In the genomic region with DNA sequence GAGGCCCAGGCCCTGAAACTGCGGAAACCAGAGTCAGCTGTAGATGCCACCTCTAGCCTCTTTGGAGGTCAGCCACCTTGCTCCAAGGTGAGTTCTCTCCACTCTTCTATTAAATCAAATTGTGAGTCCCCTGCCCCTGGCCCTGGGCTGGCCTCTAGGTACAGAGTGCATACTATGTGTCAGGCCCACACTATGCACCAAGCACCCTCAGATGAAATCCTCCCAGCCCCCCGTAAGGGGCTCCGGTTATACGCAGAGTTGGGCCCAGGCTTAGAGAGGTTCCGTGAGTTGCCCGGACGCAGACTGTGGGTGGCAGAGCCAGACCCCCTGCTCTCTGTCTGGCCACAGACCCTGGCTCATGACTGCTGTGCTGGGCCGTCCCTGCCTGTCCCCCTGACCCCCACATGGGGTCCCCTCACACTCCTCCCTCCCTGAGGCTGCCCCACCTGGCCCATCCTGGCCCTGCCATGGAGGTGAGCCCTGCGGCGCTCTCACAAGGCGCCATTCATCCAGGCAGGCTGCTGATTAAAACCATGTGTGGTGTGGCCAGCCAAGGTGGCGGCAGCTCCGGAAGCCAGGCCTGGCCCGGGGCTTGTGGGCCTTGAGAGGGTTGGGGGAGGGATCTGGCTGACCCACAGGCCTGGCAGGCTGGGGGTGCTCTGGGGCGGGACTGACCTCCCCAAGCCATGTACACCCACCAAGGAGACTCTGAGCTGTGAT, we compare ENCODE assay signal across 1 cellular context.
TF ChIP-seq lines count a peak whose summit lies in the region.

No MANE protein-coding gene starts in this region.

TF ChIP-seq in SK-N-SH treated with all-trans-retinoic acid at 6 μM for 48 hours, 23 proteins besides CTCF, POLR2A, EP300 and RAD21 (continued from another document):
- peak; percentile 14; the same call in 1 of the 2 replicates for TF ChIP-seq ZFP30 (CRISPR knock-in tag; IDR thresholded peaks at IDR 0.05)
- peak; percentile 9; the same call in 1 of the 2 replicates for TF ChIP-seq CREB5 (CRISPR knock-in tag; IDR thresholded peaks at IDR 0.05; ENCODE audit: low read depth)
- TF ChIP-seq, protein P1, sequence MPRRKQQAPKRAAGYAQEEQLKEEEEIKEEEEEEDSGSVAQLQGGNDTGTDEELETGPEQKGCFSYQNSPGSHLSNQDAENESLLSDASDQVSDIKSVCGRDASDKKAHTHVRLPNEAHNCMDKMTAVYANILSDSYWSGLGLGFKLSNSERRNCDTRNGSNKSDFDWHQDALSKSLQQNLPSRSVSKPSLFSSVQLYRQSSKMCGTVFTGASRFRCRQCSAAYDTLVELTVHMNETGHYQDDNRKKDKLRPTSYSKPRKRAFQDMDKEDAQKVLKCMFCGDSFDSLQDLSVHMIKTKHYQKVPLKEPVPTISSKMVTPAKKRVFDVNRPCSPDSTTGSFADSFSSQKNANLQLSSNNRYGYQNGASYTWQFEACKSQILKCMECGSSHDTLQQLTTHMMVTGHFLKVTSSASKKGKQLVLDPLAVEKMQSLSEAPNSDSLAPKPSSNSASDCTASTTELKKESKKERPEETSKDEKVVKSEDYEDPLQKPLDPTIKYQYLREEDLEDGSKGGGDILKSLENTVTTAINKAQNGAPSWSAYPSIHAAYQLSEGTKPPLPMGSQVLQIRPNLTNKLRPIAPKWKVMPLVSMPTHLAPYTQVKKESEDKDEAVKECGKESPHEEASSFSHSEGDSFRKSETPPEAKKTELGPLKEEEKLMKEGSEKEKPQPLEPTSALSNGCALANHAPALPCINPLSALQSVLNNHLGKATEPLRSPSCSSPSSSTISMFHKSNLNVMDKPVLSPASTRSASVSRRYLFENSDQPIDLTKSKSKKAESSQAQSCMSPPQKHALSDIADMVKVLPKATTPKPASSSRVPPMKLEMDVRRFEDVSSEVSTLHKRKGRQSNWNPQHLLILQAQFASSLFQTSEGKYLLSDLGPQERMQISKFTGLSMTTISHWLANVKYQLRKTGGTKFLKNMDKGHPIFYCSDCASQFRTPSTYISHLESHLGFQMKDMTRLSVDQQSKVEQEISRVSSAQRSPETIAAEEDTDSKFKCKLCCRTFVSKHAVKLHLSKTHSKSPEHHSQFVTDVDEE (CRISPR knock-in tag; IDR thresholded peaks at IDR 0.05) = peak; percentile 85
- no peak for TF ChIP-seq ESRRG (CRISPR knock-in tag; IDR thresholded peaks at IDR 0.05)
- no peak for TF ChIP-seq RARB (CRISPR knock-in tag; IDR thresholded peaks at IDR 0.05)
- TF ChIP-seq ZNF70 (CRISPR knock-in tag; IDR thresholded peaks at IDR 0.05) = peak; percentile 53; the same call in 1 of the 2 replicates
- TF ChIP-seq ZC3H10 (CRISPR knock-in tag; IDR thresholded peaks at IDR 0.05) = no peak
- TF ChIP-seq SNAI2 (CRISPR knock-in tag; IDR thresholded peaks at IDR 0.05) = no peak
- TF ChIP-seq TCF4 (CRISPR knock-in tag; IDR thresholded peaks at IDR 0.05; ENCODE audit: borderline replicate concordance) = peak; percentile 96
- TF ChIP-seq, protein P2, sequence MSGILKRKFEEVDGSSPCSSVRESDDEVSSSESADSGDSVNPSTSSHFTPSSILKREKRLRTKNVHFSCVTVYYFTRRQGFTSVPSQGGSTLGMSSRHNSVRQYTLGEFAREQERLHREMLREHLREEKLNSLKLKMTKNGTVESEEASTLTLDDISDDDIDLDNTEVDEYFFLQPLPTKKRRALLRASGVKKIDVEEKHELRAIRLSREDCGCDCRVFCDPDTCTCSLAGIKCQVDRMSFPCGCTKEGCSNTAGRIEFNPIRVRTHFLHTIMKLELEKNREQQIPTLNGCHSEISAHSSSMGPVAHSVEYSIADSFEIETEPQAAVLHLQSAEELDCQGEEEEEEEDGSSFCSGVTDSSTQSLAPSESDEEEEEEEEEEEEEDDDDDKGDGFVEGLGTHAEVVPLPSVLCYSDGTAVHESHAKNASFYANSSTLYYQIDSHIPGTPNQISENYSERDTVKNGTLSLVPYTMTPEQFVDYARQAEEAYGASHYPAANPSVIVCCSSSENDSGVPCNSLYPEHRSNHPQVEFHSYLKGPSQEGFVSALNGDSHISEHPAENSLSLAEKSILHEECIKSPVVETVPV (CRISPR knock-in tag; IDR thresholded peaks at IDR 0.05) = no peak; the same call in 1 of the 2 replicates
